In the genomic region with DNA sequence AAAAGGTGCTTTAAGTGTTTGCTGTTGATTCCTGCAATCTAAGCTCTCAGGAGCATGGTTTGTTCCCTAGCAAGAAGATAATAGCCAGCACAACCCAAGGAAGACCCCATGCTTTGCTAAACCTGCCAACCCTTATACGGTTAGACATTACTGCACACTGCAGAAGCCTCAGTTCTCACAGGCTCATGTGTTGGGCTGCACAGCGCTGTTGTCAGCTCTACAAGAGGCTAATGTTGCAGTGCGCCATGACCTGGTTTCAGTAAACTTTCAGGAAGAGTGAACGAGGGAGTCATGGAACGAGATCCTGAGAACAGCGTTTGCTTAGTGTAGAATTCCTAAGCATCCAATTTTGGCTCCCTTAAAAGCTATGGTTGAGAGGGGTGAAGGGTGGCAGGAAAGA, we compare ENCODE assay signal across 8 cellular contexts.
DNase-seq lines count a peak whose midpoint lies in the region; ATAC-seq, FAIRE-seq and TF ChIP-seq lines count a peak whose summit lies in the region.

No MANE protein-coding gene starts in this region.

- FAIRE-seq in H1 (lab: Jason Lieb, UNC) = no peak

- H3K9me3 Mint-ChIP-seq in stimulated activated effector memory CD8-positive, alpha-beta T cell treated with anti-CD3 and anti-CD28 coated beads, Interleukin-12 subunit alpha, Interleukin-12 subunit beta, amount 100 ng/mL, for 72 hours = no peaks in the 10 kb centered on the region

- H3K4me3 ChIP-seq in MM.1S (ENCODE audit: low read length) = peak overlapping the region; percentile 49; the same call in 1 of the 2 replicates
- H3K4me3 ChIP-seq in H1 (ENCODE audit: extremely low read depth in 1 of 4, insufficient read depth in 2 of 4, low read depth in 3 of 4, low read length in 4 of 4) = no peak overlapping the region

- no peak overlapping the region for H4K8ac ChIP-seq in H1 (ENCODE audit: extremely low read depth, insufficient read depth, low read length)

- POLR2A ChIA-PET in H1 (lab: Charles Lee; ENCODE audit: partially characterized antibody) = no interaction called here

- ATAC-seq in GM21447 (IDR thresholded peaks at IDR 0.05; ENCODE audit: unreplicated experiment) = peak; percentile 7
- peak; percentile 20 for ATAC-seq in stimulated activated effector memory CD8-positive, alpha-beta T cell treated with anti-CD3 and anti-CD28 coated beads, Interleukin-12 subunit alpha, Interleukin-12 subunit beta, amount 100 ng/mL, for 72 hours
- no peak for ATAC-seq in HG02840 (IDR thresholded peaks at IDR 0.05; ENCODE audit: low FRiP score, unreplicated experiment)
- ATAC-seq in HG03571 (IDR thresholded peaks at IDR 0.05; ENCODE audit: unreplicated experiment) = no peak

- no peak overlapping the region for H3K23ac ChIP-seq in H1 (ENCODE audit: insufficient read length)

- no peak overlapping the region; the same call in 1 of the 2 replicates for H2BK12ac ChIP-seq in H1 (ENCODE audit: low read depth, low read length)

- peak overlapping the region; percentile 66 for H3K4me3 Mint-ChIP-seq in stimulated activated effector memory CD8-positive, alpha-beta T cell treated with anti-CD3 and anti-CD28 coated beads, Interleukin-12 subunit alpha, Interleukin-12 subunit beta, amount 100 ng/mL, for 72 hours

- peaks cover 31% of the 10 kb centered on the region for H3F3A ChIP-seq in MM.1S (ENCODE audit: insufficient read depth, low read length)

- no peaks in the 10 kb centered on the region for H3K79me2 ChIP-seq in MM.1S (ENCODE audit: low read length)
- no peaks in the 10 kb centered on the region for H3K79me2 ChIP-seq in H1 (ENCODE audit: control insufficient read depth in 1 of 2, insufficient read depth in 2 of 2, low read length in 2 of 2)

- H3K36me3 Mint-ChIP-seq in stimulated activated effector memory CD8-positive, alpha-beta T cell treated with anti-CD3 and anti-CD28 coated beads, Interleukin-12 subunit alpha, Interleukin-12 subunit beta, amount 100 ng/mL, for 72 hours = peaks cover 9% of the 10 kb centered on the region

- H3K4me1 Mint-ChIP-seq in stimulated activated effector memory CD8-positive, alpha-beta T cell treated with anti-CD3 and anti-CD28 coated beads, Interleukin-12 subunit alpha, Interleukin-12 subunit beta, amount 100 ng/mL, for 72 hours = peaks cover 52% of the 10 kb centered on the region

- H3K9me2 ChIP-seq in MM.1S (replicated peaks; ENCODE audit: insufficient read depth, low read length) = no peaks in the 10 kb centered on the region

- no peak for TF ChIP-seq POLR2A in H1 (IDR thresholded peaks at IDR 0.05; ENCODE audit: control extremely low read depth in 1 of 2, low read depth in 2 of 2, low read length in 2 of 2)

- no peaks in the 10 kb centered on the region for H3K36me3 ChIP-seq in MM.1S (replicated peaks; ENCODE audit: insufficient read depth, low read length)
- no peaks in the 10 kb centered on the region for H3K36me3 ChIP-seq in H1 (ENCODE audit: control insufficient read depth in 2 of 4, insufficient read depth in 4 of 4, low read length in 3 of 4)

- TF ChIP-seq CTCF in MM.1S (IDR thresholded peaks at IDR 0.05; ENCODE audit: low read length) = no peak
- no peak for TF ChIP-seq CTCF in H1 (IDR thresholded peaks at IDR 0.05; ENCODE audit: control extremely low read depth in 1 of 3, insufficient read depth in 1 of 3, low read depth in 1 of 3, low read length in 3 of 3)

- H3K4ac ChIP-seq in H1 (replicated peaks; ENCODE audit: insufficient read length, low read depth, low read length) = no peak overlapping the region

- peak overlapping the region; percentile 98 for H3K27ac Mint-ChIP-seq in stimulated activated effector memory CD8-positive, alpha-beta T cell treated with anti-CD3 and anti-CD28 coated beads, Interleukin-12 subunit alpha, Interleukin-12 subunit beta, amount 100 ng/mL, for 72 hours

- H2AK5ac ChIP-seq in H1 (ENCODE audit: low read depth, low read length) = no peak overlapping the region

- no peak for DNase-seq in MM.1S
- no peak for DNase-seq in H1 (ENCODE audit: low read depth in 1 of 2, low spot score in 2 of 2)
- DNase-seq in stimulated activated effector memory CD8-positive, alpha-beta T cell treated with anti-CD3 and anti-CD28 coated beads, Interleukin-12 subunit alpha, Interleukin-12 subunit beta, amount 100 ng/mL, for 72 hours (ENCODE audit: low spot score in 2 of 2) = no peak
- DNase-seq in mucosa of gallbladder (ENCODE audit: low spot score) = no peak
- no peak for DNase-seq in NCI-H2081 (lab: John Stamatoyannopoulos, UW)

- no peaks in the 10 kb centered on the region for H3K27me3 ChIP-seq in MM.1S (replicated peaks; ENCODE audit: insufficient read depth, low read length)
- H3K27me3 ChIP-seq in H1 (replicated peaks in 1 of 4; ENCODE audit: control insufficient read depth in 3 of 4, extremely low read depth in 1 of 4, insufficient read depth in 3 of 4, low read length in 3 of 4) = peaks cover 0 to 1% (median 0%) of the 10 kb centered on the region in 4 experiments; a peak in 1 of 7 replicates

- H3K56ac ChIP-seq in H1 (replicated peaks; ENCODE audit: insufficient read length, low read depth, low read length) = no peak overlapping the region

- CTCF ChIA-PET in H1 (lab: Charles Lee; ENCODE audit: partially characterized antibody) = interaction anchor here (1.1 to 4.7 kb wide), 5 partner anchors 9 to 284 kb away, joined by 3 to 35 read pairs (median 4); no protein-coding TSS in a partner anchor

- H2AFZ ChIP-seq in MM.1S (ENCODE audit: low read length) = peak overlapping the region; percentile 24
- peak overlapping the region; percentile 53 for H2AFZ ChIP-seq in H1 (ENCODE audit: low read length)

- H3K27ac ChIP-seq in MM.1S (ENCODE audit: low read length) = peak overlapping the region; percentile 95
- no peak overlapping the region for H3K27ac ChIP-seq in H1 (ENCODE audit: low read depth, low read length)

- no peak overlapping the region for H4K5ac ChIP-seq in H1 (ENCODE audit: insufficient read length, low read depth, low read length)

- peak overlapping the region; percentile 69; the same call in 1 of the 2 replicates for H3K9ac ChIP-seq in MM.1S (ENCODE audit: low read length)
- H3K9ac ChIP-seq in H1 (replicated peaks in 1 of 4; ENCODE audit: extremely low read depth in 1 of 4, low read depth in 3 of 4, low read length in 3 of 4) = no peak overlapping the region

- no peak for TF ChIP-seq RAD21 in H1 (IDR thresholded peaks at IDR 0.05 in 1 of 2, conservative IDR thresholded peaks at IDR 0.05 in 1 of 2; ENCODE audit: low read depth in 2 of 2, low read length in 2 of 2)

- no peaks in the 10 kb centered on the region for H3K9me3 ChIP-seq in MM.1S (replicated peaks; ENCODE audit: insufficient read depth, low read length)
- no peaks in the 10 kb centered on the region for H3K9me3 ChIP-seq in H1 (ENCODE audit: insufficient read depth in 2 of 2, low read depth in 1 of 2, low read length in 1 of 2)

- no peaks in the 10 kb centered on the region for H3K79me1 ChIP-seq in H1 (ENCODE audit: low read depth, low read length)

- H3K4me2 ChIP-seq in MM.1S (ENCODE audit: low read depth, low read length) = peak overlapping the region; percentile 83
- H3K4me2 ChIP-seq in H1 (ENCODE audit: insufficient read depth in 1 of 2, low read depth in 2 of 2, low read length in 2 of 2) = no peak overlapping the region

- no peak overlapping the region for H2BK20ac ChIP-seq in H1 (ENCODE audit: low read length)

- WGBS in H1 (ENCODE audit: extremely low coverage in 1 of 2, insufficient coverage in 1 of 2, insufficient read length in 1 of 2, insufficient replicate concordance in 2 of 2, low coverage in 1 of 2, low lambda C conversion rate in 2 of 2, missing lambda C conversion rate in 1 of 2), 2 experiments = 99% methylated on average over 6 of the region's 6 CpGs; no CpG with 5 or more reads in 1 of the 2 experiments

- H3K18ac ChIP-seq in H1 (ENCODE audit: extremely low read depth, low read length) = no peak overlapping the region; the same call in 1 of the 2 replicates

- H2BK5ac ChIP-seq in H1 (ENCODE audit: low read depth, low read length) = no peak overlapping the region

- H3K14ac ChIP-seq in H1 (ENCODE audit: insufficient read length) = no peak overlapping the region

- H4K20me1 ChIP-seq in MM.1S (ENCODE audit: insufficient read depth, low read length) (no peaks in the 10 kb centered on the region), H1 (replicated peaks in 1 of 2; ENCODE audit: control insufficient read depth in 1 of 2, insufficient read depth in 2 of 2, low read length in 2 of 2) (no peaks in the 10 kb centered on the region)

- H3K4me1 ChIP-seq in MM.1S (ENCODE audit: low read length) (peaks cover 33% of the 10 kb centered on the region), H1 (replicated peaks in 1 of 4; ENCODE audit: control insufficient read depth in 3 of 4, insufficient read depth in 4 of 4, low read length in 3 of 4) (peaks cover 0 to 3% (median 0%) of the 10 kb centered on the region in 4 experiments; a peak in 1 of 7 replicates)

- no peak for TF ChIP-seq EP300 in H1 (IDR thresholded peaks at IDR 0.05; ENCODE audit: borderline replicate concordance in 1 of 2, low read depth in 2 of 2, low read length in 2 of 2)

- H2BK120ac ChIP-seq in H1 (replicated peaks; ENCODE audit: low read depth, low read length) = no peak overlapping the region

- H2BK15ac ChIP-seq in H1 (ENCODE audit: low read length) = no peak overlapping the region

- no peaks in the 10 kb centered on the region for H3K23me2 ChIP-seq in H1 (ENCODE audit: low read depth, low read length)

- peak overlapping the region; percentile 34 for H4K91ac ChIP-seq in H1 (replicated peaks; ENCODE audit: insufficient read length, low read length)

TF ChIP-seq in H1, 55 proteins besides CTCF, POLR2A, EP300 and RAD21 (continues in another document):
- TF ChIP-seq SAP30 (IDR thresholded peaks at IDR 0.05; ENCODE audit: insufficient read depth, insufficient replicate concordance, low read length) (no peak), POU5F1 (IDR thresholded peaks at IDR 0.05; ENCODE audit: low read depth, low read length) (no peak), KDM1A (IDR thresholded peaks at IDR 0.05; ENCODE audit: borderline replicate concordance, low read length) (no peak), SUZ12 (IDR thresholded peaks at IDR 0.05; ENCODE audit: low read length) (no peak), CHD1 (IDR thresholded peaks at IDR 0.05; ENCODE audit: low read depth, low read length) (no peak), MAFK (IDR thresholded peaks at IDR 0.05; ENCODE audit: low read depth, low read length) (no peak), SRF (IDR thresholded peaks at IDR 0.05; ENCODE audit: low read depth, low read length) (no peak), RFX5 (IDR thresholded peaks at IDR 0.05; ENCODE audit: borderline replicate concordance, low read depth, low read length) (no peak), JUN (IDR thresholded peaks at IDR 0.05; ENCODE audit: low read depth, low read length) (no peak), RNF2 (IDR thresholded peaks at IDR 0.05; ENCODE audit: borderline replicate concordance, low read depth, low read length, missing control alignments, poor library complexity, severe bottlenecking) (no peak), BCL11A (IDR thresholded peaks at IDR 0.05; ENCODE audit: low read depth in 2 of 2, low read length in 2 of 2) (no peak), KDM5A (IDR thresholded peaks at IDR 0.05; ENCODE audit: low read length) (no peak), JUND (IDR thresholded peaks at IDR 0.05; ENCODE audit: low read length) (no peak), SP1 (IDR thresholded peaks at IDR 0.05; ENCODE audit: low read depth, low read length) (no peak), EGR1 (IDR thresholded peaks at IDR 0.05; ENCODE audit: borderline replicate concordance, low read depth, low read length) (no peak)

Comparison
In these comparisons a context has a peak if more than half of its experiments do, and no peak if none do; other contexts are left out.
1. ATAC-seq: peak in GM21447 (single experiment) and stimulated activated effector memory CD8-positive, alpha-beta T cell treated with anti-CD3 and anti-CD28 coated beads, Interleukin-12 subunit alpha, Interleukin-12 subunit beta, amount 100 ng/mL, for 72 hours (single experiment); none in HG02840 (single experiment) and HG03571 (single experiment).